1 cellular context compared by ENCODE assay signal in the genomic region with DNA sequence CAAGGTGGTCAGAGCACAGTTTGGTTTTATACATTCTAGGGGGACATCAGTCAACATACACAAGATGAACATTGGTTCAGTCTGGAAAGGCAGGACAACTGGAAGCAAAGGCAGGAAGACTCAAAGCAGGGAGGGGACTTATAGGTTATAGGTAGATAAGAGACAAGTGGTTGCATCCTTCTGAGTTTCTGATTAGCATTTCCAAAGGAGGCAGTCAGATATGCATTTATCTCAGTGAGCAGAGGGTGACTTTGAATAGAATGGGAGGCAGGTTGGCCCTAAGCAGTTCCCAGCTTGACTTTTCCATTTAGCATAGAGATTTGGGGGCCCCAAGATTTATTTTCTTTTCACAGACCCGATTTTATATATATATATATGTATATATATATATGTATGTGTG. TPM values are rescaled to one million over a fixed set of nuclear protein-coding genes. Genes with fewer than 3 reads are reported as not detected.
"Had no signal": no experiment of that assay in that cellular context is flagged by ENCODE, and none has a peak within 500 bp of the region (broad histone marks: within the 10 kb centered on the region; RNA-seq: fewer than 3 reads in every experiment).

No MANE protein-coding gene starts in this region.

RNA-seq across cellular contexts. Expression of a gene that starts 58.3 kb away (rescaled TPM):
- total RNA-seq: NCI-H460 had no signal
